ENCODE assay signal across 22 cellular contexts in genomic region chr9:15253786-15254185, GRCh38.
"Had no signal": no experiment of that assay in that cellular context is flagged by ENCODE, and none has a peak within 500 bp of the region (broad histone marks: within the 10 kb centered on the region; RNA-seq: fewer than 3 reads in every experiment).

No MANE protein-coding gene starts in this region.

- H3K36me3 ChIP-seq: ascending aorta, SJSA1 had no signal

- H3K4me3 Mint-ChIP-seq: activated CD4-positive, alpha-beta memory T cell treated with anti-CD3 and anti-CD28 coated beads for 36 hours; activated CD4-positive, alpha-beta T cell treated with anti-CD3 and anti-CD28 coated beads, Interleukin-2, amount 10 ng/mL, durations not matched to agents 7 days and 5 days; activated naive CD4-positive, alpha-beta T cell treated with anti-CD3 and anti-CD28 coated beads, Interleukin-2, amount 10 ng/mL, durations not matched to agents 7 days and 5 days; activated naive CD8-positive, alpha-beta T cell treated with anti-CD3 and anti-CD28 coated beads, Interleukin-2, amount 10 ng/mL, durations not matched to agents 7 days and 5 days; activated T-cell treated with anti-CD3 and anti-CD28 coated beads, Interleukin-2, amount 50 U/mL, for 4 hours; brain had no signal

- H3K27ac Mint-ChIP-seq: activated CD4-positive, alpha-beta memory T cell treated with anti-CD3 and anti-CD28 coated beads for 36 hours; activated CD4-positive, alpha-beta T cell treated with anti-CD3 and anti-CD28 coated beads, Interleukin-2, amount 10 ng/mL, durations not matched to agents 7 days and 5 days; activated naive CD4-positive, alpha-beta T cell treated with anti-CD3 and anti-CD28 coated beads, Interleukin-2, amount 10 ng/mL, durations not matched to agents 7 days and 5 days; activated naive CD8-positive, alpha-beta T cell treated with anti-CD3 and anti-CD28 coated beads, Interleukin-2, amount 10 ng/mL, durations not matched to agents 7 days and 5 days; brain had no signal

- H3K27me3 Mint-ChIP-seq: activated CD4-positive, alpha-beta memory T cell treated with anti-CD3 and anti-CD28 coated beads for 36 hours; activated CD4-positive, alpha-beta T cell treated with anti-CD3 and anti-CD28 coated beads, Interleukin-2, amount 10 ng/mL, durations not matched to agents 7 days and 5 days; activated naive CD4-positive, alpha-beta T cell treated with anti-CD3 and anti-CD28 coated beads, Interleukin-2, amount 10 ng/mL, durations not matched to agents 7 days and 5 days; activated naive CD8-positive, alpha-beta T cell treated with anti-CD3 and anti-CD28 coated beads, Interleukin-2, amount 10 ng/mL, durations not matched to agents 7 days and 5 days had no signal

- H3K4me1 Mint-ChIP-seq: activated naive CD4-positive, alpha-beta T cell treated with anti-CD3 and anti-CD28 coated beads, Interleukin-2, amount 10 ng/mL, durations not matched to agents 7 days and 5 days had no signal

- H3K9me3 ChIP-seq: ascending aorta, SJSA1 had no signal

- H3K4me3 ChIP-seq: ascending aorta, K562, SJSA1 had no signal

- H3K27ac ChIP-seq: ascending aorta, SJSA1 had no signal

- H3K36me3 Mint-ChIP-seq: brain had no signal

- ATAC-seq: activated T-cell treated with anti-CD3 and anti-CD28 coated beads, Interleukin-2, amount 50 U/mL, for 4 hours; K562 had no signal

- H3K9me3 Mint-ChIP-seq: activated CD4-positive, alpha-beta memory T cell treated with anti-CD3 and anti-CD28 coated beads for 36 hours; activated CD4-positive, alpha-beta T cell treated with anti-CD3 and anti-CD28 coated beads, Interleukin-2, amount 10 ng/mL, durations not matched to agents 7 days and 5 days; activated naive CD4-positive, alpha-beta T cell treated with anti-CD3 and anti-CD28 coated beads, Interleukin-2, amount 10 ng/mL, durations not matched to agents 7 days and 5 days; activated naive CD8-positive, alpha-beta T cell treated with anti-CD3 and anti-CD28 coated beads, Interleukin-2, amount 10 ng/mL, durations not matched to agents 7 days and 5 days; activated T-cell treated with anti-CD3 and anti-CD28 coated beads, Interleukin-2, amount 50 U/mL, for 4 hours; brain had no signal

- DNase-seq: activated CD4-positive, alpha-beta memory T cell treated with anti-CD3 and anti-CD28 coated beads for 36 hours; activated CD4-positive, alpha-beta T cell treated with anti-CD3 and anti-CD28 coated beads, Interleukin-2, amount 10 ng/mL, durations not matched to agents 7 days and 5 days; activated CD4-positive, CD25-positive, alpha-beta regulatory T cell; activated CD8-positive, alpha-beta memory T cell treated with anti-CD3 and anti-CD28 coated beads for 24 hours; activated gamma-delta T cell; activated naive CD4-positive, alpha-beta T cell treated with anti-CD3 and anti-CD28 coated beads, Interleukin-2, amount 10 ng/mL, durations not matched to agents 7 days and 5 days; activated naive CD8-positive, alpha-beta T cell treated with anti-CD3 and anti-CD28 coated beads, Interleukin-2, amount 10 ng/mL, durations not matched to agents 7 days and 5 days; activated T-cell treated with anti-CD3 and anti-CD28 coated beads, Interleukin-2, amount 50 U/mL, for 4 hours; Karpas-422; MM.1S; NCI-H1105; NCI-H1436 treated with DMSO at 0.1 percent for 48 hours; NCI-H187; NCI-H2081; NCI-H510A treated with DMSO at 0.1 percent for 48 hours; NCI-H69; NK-92 treated with Interleukin-12 subunit alpha and Interleukin-12 subunit beta, amount 100 ng/mL, for 24 hours; SHP77 had no signal

- H3K27me3 ChIP-seq: ascending aorta, SJSA1 had no signal
